Comparison of ENCODE assay signal across 28 cellular contexts in genomic region chr6:32212076-32212760, GRCh38. TPM values are rescaled to one million over a fixed set of nuclear protein-coding genes. Genes with fewer than 3 reads are reported as not detected.
DNase-seq lines count a peak whose midpoint lies in the region; ATAC-seq, FAIRE-seq and TF ChIP-seq lines count a peak whose summit lies in the region.
"Had no signal": no experiment of that assay in that cellular context is flagged by ENCODE, and none has a peak within 500 bp of the region (broad histone marks: within the 10 kb centered on the region; RNA-seq: fewer than 3 reads in every experiment).

No MANE protein-coding gene starts in this region.

- POLR2A ChIA-PET in HepG2 (lab: Yijun Ruan, JAX): no interaction called here

- WGBS in HepG2 (ENCODE audit: low lambda C conversion rate): 37% methylated on average over 12 of the region's 12 CpGs

- no peaks in the 10 kb centered on the region for H3K4me1 ChIP-seq in right atrium auricular region
- peaks cover 24% of the 10 kb centered on the region for H3K4me1 ChIP-seq in HepG2 (ENCODE audit: insufficient read depth, low read length)
- H3K4me1 ChIP-seq: adrenal gland, esophagus muscularis mucosa, left lung, spleen had no signal

- ATAC-seq in HepG2 (no peak), GM21526 (IDR thresholded peaks at IDR 0.05; ENCODE audit: low FRiP score, unreplicated experiment) (no peak)
- ATAC-seq: left lung had no signal

- in situ Hi-C loops in HepG2 (cut with HindIII; ENCODE audit: extremely low pct_ligation_motif_present, low pct_unique_long_range_greater_than_20kb): no loop called here

- no peaks in the 10 kb centered on the region for H3K36me3 ChIP-seq in right atrium auricular region
- H3K36me3 ChIP-seq in HepG2 (replicated peaks in 1 of 2; ENCODE audit: control insufficient read depth in 1 of 2, insufficient read depth in 2 of 2, low read length in 2 of 2): no peaks in the 10 kb centered on the region
- H3K36me3 ChIP-seq: adrenal gland, brain microvascular endothelial cell, spleen had no signal

- no peak for TF ChIP-seq EP300 in HepG2 (IDR thresholded peaks at IDR 0.05; ENCODE audit: low read depth in 2 of 2, low read length in 2 of 2)
- TF ChIP-seq EP300 in HepG2 (CRISPR knock-in tag; IDR thresholded peaks at IDR 0.05; ENCODE audit: borderline replicate concordance): no peak

- no peak for FAIRE-seq in HepG2 (lab: Jason Lieb, UNC)
- FAIRE-seq: colon, GM19239 had no signal

- TF ChIP-seq RAD21 in HepG2 (CRISPR knock-in tag; IDR thresholded peaks at IDR 0.05): no peak

- H3K4me3 ChIP-seq in right atrium auricular region (no peak overlapping the region), HepG2 (replicated peaks in 1 of 3; ENCODE audit: insufficient read depth in 1 of 3, low read depth in 2 of 3, low read length in 3 of 3) (no peak overlapping the region)
- H3K4me3 ChIP-seq: adrenal gland, esophagus muscularis mucosa, left lung, spleen had no signal

- H3K27me3 ChIP-seq in right atrium auricular region (no peaks in the 10 kb centered on the region), HepG2 (ENCODE audit: control insufficient read depth in 1 of 2, insufficient read depth in 2 of 2, low read length in 2 of 2) (peaks cover 4 to 23% of the 10 kb centered on the region in 2 experiments; a peak in 3 of 5 replicates)
- H3K27me3 ChIP-seq: adrenal gland, brain microvascular endothelial cell, esophagus muscularis mucosa, left lung, spleen had no signal

- no peak overlapping the region for H2AFZ ChIP-seq in HepG2 (ENCODE audit: low read length)

- H3K9me3 ChIP-seq in right atrium auricular region (no peaks in the 10 kb centered on the region), HepG2 (ENCODE audit: low read length) (no peaks in the 10 kb centered on the region)
- H3K9me3 ChIP-seq: adrenal gland, esophagus muscularis mucosa, left lung, spleen had no signal

- H3K27ac ChIP-seq in right atrium auricular region (no peak overlapping the region), HepG2 (ENCODE audit: extremely low read length, insufficient read depth, low read length) (no peak overlapping the region)
- H3K27ac ChIP-seq: 22Rv1, adrenal gland, brain microvascular endothelial cell, esophagus muscularis mucosa, HL-60, left lung, spleen had no signal

- no TSS peak for BruUV-seq in HepG2 (replicated peaks; lab: Mats Ljungman, UMichigan)

- H3K4me2 ChIP-seq in HepG2 (ENCODE audit: low read depth, low read length): no peak overlapping the region

- DNase-seq in cardiac septum (ENCODE audit: low spot score): peak; percentile 53
- DNase-seq in right atrium auricular region (ENCODE audit: low spot score): no peak
- DNase-seq in HepG2 (ENCODE audit: low spot score): no peak
- DNase-seq in NCI-H1930 (lab: John Stamatoyannopoulos, UW): no peak
- no peak for DNase-seq in SHP77 (lab: John Stamatoyannopoulos, UW)
- DNase-seq: activated CD4-positive, alpha-beta T cell treated with anti-CD3 and anti-CD28 coated beads for 4 hours; activated CD8-positive, alpha-beta memory T cell treated with anti-CD3 and anti-CD28 coated beads for 24 hours; activated naive CD4-positive, alpha-beta T cell; activated T-cell treated with anti-CD3 and anti-CD28 coated beads, Interleukin-2, amount 50 U/mL, for 24 hours; adrenal gland; brain microvascular endothelial cell; effector CD8-positive, alpha-beta T cell; foreskin melanocyte; NCI-H1105 treated with DMSO at 0.1 percent for 48 hours; NCI-H2081; NCI-H345; NCI-H774; occipital lobe; spleen; stimulated activated CD4-positive, alpha-beta T cell treated with anti-CD3 and anti-CD28 coated beads, Interleukin-4, amount 100 ng/mL, for 4 hours; stimulated activated naive CD4-positive, alpha-beta T cell treated with Interleukin-2 at 50 U/mL for 16 hours had no signal

- no peak for TF ChIP-seq CTCF in right atrium auricular region (IDR thresholded peaks at IDR 0.05)
- TF ChIP-seq CTCF in HepG2 (CRISPR knock-in tag; IDR thresholded peaks at IDR 0.05): no peak

- no peaks in the 10 kb centered on the region for H4K20me1 ChIP-seq in HepG2 (ENCODE audit: insufficient read depth, low read length)

- CTCF ChIA-PET in HepG2 (lab: Yijun Ruan, JAX; ENCODE audit: low intra/inter-chr PET ratio, low total read pairs): no interaction called here

- intact Hi-C loops in cardiac septum (cut with DNase I) (no loop called here), HepG2 (cut with micrococcal nuclease; ENCODE audit: unreplicated experiment) (no loop called here)

- TF ChIP-seq POLR2A in HepG2 (IDR thresholded peaks at IDR 0.05; ENCODE audit: insufficient read depth in 1 of 2, low read depth in 2 of 2, low read length in 2 of 2): no peak

- H3K79me2 ChIP-seq in HepG2 (ENCODE audit: insufficient read depth, low read length): no peaks in the 10 kb centered on the region

- H3K9ac ChIP-seq in HepG2 (ENCODE audit: insufficient read depth, low read depth, low read length): no peak overlapping the region

RNA-seq across cellular contexts. Expression of gene NOTCH4, which starts 11.6 kb away (rescaled TPM):
- total RNA-seq in cardiac septum: 31.2 TPM
- total RNA-seq in right atrium auricular region: 10 to 100 TPM; 16.2 to 22.5 TPM
- 0.51 and 0.66 TPM in 2 replicates for total RNA-seq in HepG2 (2016; rRNA removed; fragmentation: Illumina TruSeq; extraction: Trizol)
- total RNA-seq in HepG2 (2016; cell fraction: cytosol; rRNA removed; fragmentation: Illumina TruSeq; extraction: Trizol; ENCODE audit: low read depth): 0.26 and 0.81 TPM in 2 replicates
- total RNA-seq in HepG2 (2016; cell fraction: insoluble cytoplasmic fraction; rRNA removed; fragmentation: Illumina TruSeq; extraction: Trizol): 0.55 and 0.93 TPM in 2 replicates
- total RNA-seq in HepG2 (2016; cell fraction: membrane; rRNA removed; fragmentation: Illumina TruSeq; extraction: Trizol): 0.71 and 0.93 TPM in 2 replicates
- total RNA-seq in HepG2 (2016; cell fraction: nucleus; rRNA removed; fragmentation: Illumina TruSeq; extraction: Trizol): 0.44 and 0.78 TPM in 2 replicates
- polyA plus RNA-seq in HepG2 (2011; rRNA removed): 0.83 and 1.2 TPM in 2 replicates
- polyA plus RNA-seq in HepG2 (2011; cell fraction: cytosol; rRNA removed): 0.86 and 1.1 TPM in 2 replicates
- polyA plus RNA-seq in HepG2 (2011; cell fraction: nucleus; rRNA removed): 0.84 and 1.4 TPM in 2 replicates
- polyA plus RNA-seq in HepG2 (2012): 0.75 and 0.96 TPM in 2 replicates
- 0.28 and 0.36 TPM in 2 replicates for polyA plus RNA-seq in HepG2 (2016; cell fraction: cytosol; fragmentation: Illumina TruSeq; extraction: Trizol; ENCODE audit: low read depth)
- polyA plus RNA-seq in HepG2 (2016; cell fraction: insoluble cytoplasmic fraction; fragmentation: Illumina TruSeq; extraction: Trizol; ENCODE audit: low read depth): 0.58 and 0.83 TPM in 2 replicates
- polyA plus RNA-seq in HepG2 (2016; cell fraction: membrane; fragmentation: Illumina TruSeq; extraction: Trizol; ENCODE audit: low read depth): 0.45 and 0.56 TPM in 2 replicates
- polyA plus RNA-seq in HepG2 (2016; cell fraction: nucleus; fragmentation: Illumina TruSeq; extraction: Trizol; ENCODE audit: insufficient read depth, low read depth): 0.87 and 1.6 TPM in 2 replicates
- 0.23 and 0.96 TPM in 2 replicates for polyA minus RNA-seq in HepG2 (2011; rRNA and poly(A)+ RNA removed; ENCODE audit: low replicate concordance)
- 0.70 TPM in 1 of 2 replicates, not detected in the other for polyA minus RNA-seq in HepG2 (2011; cell fraction: cytosol; rRNA and poly(A)+ RNA removed)
- polyA minus RNA-seq in HepG2 (2011; cell fraction: nucleus; rRNA and poly(A)+ RNA removed): 1.5 and 3.9 TPM in 2 replicates

RNA-seq across cellular contexts. Expression of gene GPSM3, which starts 19.8 kb away (rescaled TPM):
- 6.9 TPM for total RNA-seq in cardiac septum
- total RNA-seq in right atrium auricular region: 1 to 10 TPM; 3.6 to 9.0 TPM
- 0.18 and 0.27 TPM in 2 replicates for total RNA-seq in HepG2 (2016; rRNA removed; fragmentation: Illumina TruSeq; extraction: Trizol)
- total RNA-seq in HepG2 (2016; cell fraction: cytosol; rRNA removed; fragmentation: Illumina TruSeq; extraction: Trizol; ENCODE audit: low read depth): 0.44 and 0.81 TPM in 2 replicates
- total RNA-seq in HepG2 (2016; cell fraction: insoluble cytoplasmic fraction; rRNA removed; fragmentation: Illumina TruSeq; extraction: Trizol): 0.22 and 0.37 TPM in 2 replicates
- 0.56 and 0.86 TPM in 2 replicates for total RNA-seq in HepG2 (2016; cell fraction: membrane; rRNA removed; fragmentation: Illumina TruSeq; extraction: Trizol)
- 0.37 TPM in 1 of 2 replicates, not detected in the other for total RNA-seq in HepG2 (2016; cell fraction: nucleus; rRNA removed; fragmentation: Illumina TruSeq; extraction: Trizol)
- polyA plus RNA-seq in HepG2 (2011; rRNA removed): 6.2 and 7.5 TPM in 2 replicates
- 4.7 and 5.8 TPM in 2 replicates for polyA plus RNA-seq in HepG2 (2011; cell fraction: cytosol; rRNA removed)
- 5.9 and 6.0 TPM in 2 replicates for polyA plus RNA-seq in HepG2 (2011; cell fraction: nucleus; rRNA removed)
- 3.3 and 4.1 TPM in 2 replicates for polyA plus RNA-seq in HepG2 (2012)
- 0.46 and 0.87 TPM in 2 replicates for polyA plus RNA-seq in HepG2 (2016; cell fraction: cytosol; fragmentation: Illumina TruSeq; extraction: Trizol; ENCODE audit: low read depth)
- 0.22 and 0.38 TPM in 2 replicates for polyA plus RNA-seq in HepG2 (2016; cell fraction: insoluble cytoplasmic fraction; fragmentation: Illumina TruSeq; extraction: Trizol; ENCODE audit: low read depth)
- polyA plus RNA-seq in HepG2 (2016; cell fraction: membrane; fragmentation: Illumina TruSeq; extraction: Trizol; ENCODE audit: low read depth): 0.89 and 1.0 TPM in 2 replicates
- polyA plus RNA-seq in HepG2 (2016; cell fraction: nucleus; fragmentation: Illumina TruSeq; extraction: Trizol; ENCODE audit: insufficient read depth, low read depth): 0.45 and 0.55 TPM in 2 replicates
- 0.42 and 2.7 TPM in 2 replicates for polyA minus RNA-seq in HepG2 (2011; rRNA and poly(A)+ RNA removed; ENCODE audit: low replicate concordance)
- polyA minus RNA-seq in HepG2 (2011; cell fraction: cytosol; rRNA and poly(A)+ RNA removed): 1.2 and 1.7 TPM in 2 replicates
- 1.3 and 1.9 TPM in 2 replicates for polyA minus RNA-seq in HepG2 (2011; cell fraction: nucleus; rRNA and poly(A)+ RNA removed)

RNA-seq across cellular contexts. Expression of gene PBX2, which starts 22.2 kb away (rescaled TPM):
- total RNA-seq in cardiac septum: 46.9 TPM
- 10 to 100 TPM; 26.0 to 32.5 TPM for total RNA-seq in right atrium auricular region
- 42.3 and 45.2 TPM in 2 replicates for total RNA-seq in HepG2 (2016; rRNA removed; fragmentation: Illumina TruSeq; extraction: Trizol)
- 12.1 and 13.1 TPM in 2 replicates for total RNA-seq in HepG2 (2016; cell fraction: cytosol; rRNA removed; fragmentation: Illumina TruSeq; extraction: Trizol; ENCODE audit: low read depth)
- 42.9 and 44.9 TPM in 2 replicates for total RNA-seq in HepG2 (2016; cell fraction: insoluble cytoplasmic fraction; rRNA removed; fragmentation: Illumina TruSeq; extraction: Trizol)
- 41.6 and 42.9 TPM in 2 replicates for total RNA-seq in HepG2 (2016; cell fraction: membrane; rRNA removed; fragmentation: Illumina TruSeq; extraction: Trizol)
- total RNA-seq in HepG2 (2016; cell fraction: nucleus; rRNA removed; fragmentation: Illumina TruSeq; extraction: Trizol): 25.7 and 31.6 TPM in 2 replicates
- polyA plus RNA-seq in HepG2 (2011; rRNA removed): 77.8 and 102 TPM in 2 replicates
- polyA plus RNA-seq in HepG2 (2011; cell fraction: cytosol; rRNA removed): 64.6 and 73.5 TPM in 2 replicates
- polyA plus RNA-seq in HepG2 (2011; cell fraction: nucleus; rRNA removed): 182 TPM in 2 replicates
- 59.3 and 64.5 TPM in 2 replicates for polyA plus RNA-seq in HepG2 (2012)
- 13.4 and 14.0 TPM in 2 replicates for polyA plus RNA-seq in HepG2 (2016; cell fraction: cytosol; fragmentation: Illumina TruSeq; extraction: Trizol; ENCODE audit: low read depth)
- polyA plus RNA-seq in HepG2 (2016; cell fraction: insoluble cytoplasmic fraction; fragmentation: Illumina TruSeq; extraction: Trizol; ENCODE audit: low read depth): 65.7 and 70.8 TPM in 2 replicates
- 43.5 and 44.8 TPM in 2 replicates for polyA plus RNA-seq in HepG2 (2016; cell fraction: membrane; fragmentation: Illumina TruSeq; extraction: Trizol; ENCODE audit: low read depth)
- polyA plus RNA-seq in HepG2 (2016; cell fraction: nucleus; fragmentation: Illumina TruSeq; extraction: Trizol; ENCODE audit: insufficient read depth, low read depth): 91.8 and 101 TPM in 2 replicates
- polyA minus RNA-seq in HepG2 (2011; rRNA and poly(A)+ RNA removed; ENCODE audit: low replicate concordance): 42.4 and 74.2 TPM in 2 replicates
- polyA minus RNA-seq in HepG2 (2011; cell fraction: cytosol; rRNA and poly(A)+ RNA removed): 34.8 and 36.8 TPM in 2 replicates
- polyA minus RNA-seq in HepG2 (2011; cell fraction: nucleus; rRNA and poly(A)+ RNA removed): 46.7 and 47.1 TPM in 2 replicates

RNA-seq across cellular contexts. Expression of gene AGER, which starts 28.2 kb away (rescaled TPM):
- total RNA-seq in cardiac septum: 3.5 TPM
- 1 to 10 TPM in 1 of 2 donors, under 1 TPM in 1; 0.94 to 1.4 TPM for total RNA-seq in right atrium auricular region
- 0.41 and 1.9 TPM in 2 replicates for total RNA-seq in HepG2 (2016; rRNA removed; fragmentation: Illumina TruSeq; extraction: Trizol)
- 2.6 and 2.7 TPM in 2 replicates for total RNA-seq in HepG2 (2016; cell fraction: cytosol; rRNA removed; fragmentation: Illumina TruSeq; extraction: Trizol; ENCODE audit: low read depth)
- 0.62 and 1.6 TPM in 2 replicates for total RNA-seq in HepG2 (2016; cell fraction: insoluble cytoplasmic fraction; rRNA removed; fragmentation: Illumina TruSeq; extraction: Trizol)
- 1.0 and 1.2 TPM in 2 replicates for total RNA-seq in HepG2 (2016; cell fraction: membrane; rRNA removed; fragmentation: Illumina TruSeq; extraction: Trizol)
- 2.8 and 4.0 TPM in 2 replicates for total RNA-seq in HepG2 (2016; cell fraction: nucleus; rRNA removed; fragmentation: Illumina TruSeq; extraction: Trizol)
- polyA plus RNA-seq in HepG2 (2011; rRNA removed): 5.1 and 5.7 TPM in 2 replicates
- 0.83 and 1.4 TPM in 2 replicates for polyA plus RNA-seq in HepG2 (2011; cell fraction: cytosol; rRNA removed)
- 50.1 and 67.3 TPM in 2 replicates for polyA plus RNA-seq in HepG2 (2011; cell fraction: nucleus; rRNA removed)
- 8.4 and 12.5 TPM in 2 replicates for polyA plus RNA-seq in HepG2 (2012)
- 1.2 and 1.8 TPM in 2 replicates for polyA plus RNA-seq in HepG2 (2016; cell fraction: cytosol; fragmentation: Illumina TruSeq; extraction: Trizol; ENCODE audit: low read depth)
- 0.76 and 1.1 TPM in 2 replicates for polyA plus RNA-seq in HepG2 (2016; cell fraction: insoluble cytoplasmic fraction; fragmentation: Illumina TruSeq; extraction: Trizol; ENCODE audit: low read depth)
- 1.5 and 1.9 TPM in 2 replicates for polyA plus RNA-seq in HepG2 (2016; cell fraction: membrane; fragmentation: Illumina TruSeq; extraction: Trizol; ENCODE audit: low read depth)
- polyA plus RNA-seq in HepG2 (2016; cell fraction: nucleus; fragmentation: Illumina TruSeq; extraction: Trizol; ENCODE audit: insufficient read depth, low read depth): 22.5 and 29.9 TPM in 2 replicates
- 1.0 and 1.1 TPM in 2 replicates for polyA minus RNA-seq in HepG2 (2011; rRNA and poly(A)+ RNA removed; ENCODE audit: low replicate concordance)
- polyA minus RNA-seq in HepG2 (2011; cell fraction: cytosol; rRNA and poly(A)+ RNA removed): not detected in 2 replicates
- 5.3 and 9.2 TPM in 2 replicates for polyA minus RNA-seq in HepG2 (2011; cell fraction: nucleus; rRNA and poly(A)+ RNA removed)

RNA-seq across cellular contexts. Expression of gene RNF5, which starts 34.0 kb away (rescaled TPM):
- total RNA-seq in cardiac septum (60.7 TPM), right atrium auricular region (100 to 1,000 TPM; 104 to 106 TPM), HepG2 (2016; rRNA removed; fragmentation: Illumina TruSeq; extraction: Trizol) (98.0 and 107 TPM in 2 replicates)
- 51.1 and 51.5 TPM in 2 replicates for total RNA-seq in HepG2 (2016; cell fraction: cytosol; rRNA removed; fragmentation: Illumina TruSeq; extraction: Trizol; ENCODE audit: low read depth)
- total RNA-seq in HepG2 (2016; cell fraction: insoluble cytoplasmic fraction; rRNA removed; fragmentation: Illumina TruSeq; extraction: Trizol): 100 and 113 TPM in 2 replicates
- 81.3 and 84.1 TPM in 2 replicates for total RNA-seq in HepG2 (2016; cell fraction: membrane; rRNA removed; fragmentation: Illumina TruSeq; extraction: Trizol)
- 38.9 and 40.1 TPM in 2 replicates for total RNA-seq in HepG2 (2016; cell fraction: nucleus; rRNA removed; fragmentation: Illumina TruSeq; extraction: Trizol)
- polyA plus RNA-seq in HepG2 (2011; rRNA removed): 117 and 131 TPM in 2 replicates
- 180 and 181 TPM in 2 replicates for polyA plus RNA-seq in HepG2 (2011; cell fraction: cytosol; rRNA removed)
- polyA plus RNA-seq in HepG2 (2011; cell fraction: nucleus; rRNA removed): 49.7 and 51.1 TPM in 2 replicates
- 124 and 133 TPM in 2 replicates for polyA plus RNA-seq in HepG2 (2012)
- polyA plus RNA-seq in HepG2 (2016; cell fraction: cytosol; fragmentation: Illumina TruSeq; extraction: Trizol; ENCODE audit: low read depth): 72.5 TPM in 2 replicates
- polyA plus RNA-seq in HepG2 (2016; cell fraction: insoluble cytoplasmic fraction; fragmentation: Illumina TruSeq; extraction: Trizol; ENCODE audit: low read depth): 150 and 151 TPM in 2 replicates
- 109 and 112 TPM in 2 replicates for polyA plus RNA-seq in HepG2 (2016; cell fraction: membrane; fragmentation: Illumina TruSeq; extraction: Trizol; ENCODE audit: low read depth)
- 75.3 and 76.6 TPM in 2 replicates for polyA plus RNA-seq in HepG2 (2016; cell fraction: nucleus; fragmentation: Illumina TruSeq; extraction: Trizol; ENCODE audit: insufficient read depth, low read depth)
- polyA minus RNA-seq in HepG2 (2011; rRNA and poly(A)+ RNA removed; ENCODE audit: low replicate concordance): 64.0 and 99.2 TPM in 2 replicates
- polyA minus RNA-seq in HepG2 (2011; cell fraction: cytosol; rRNA and poly(A)+ RNA removed): 36.3 and 44.2 TPM in 2 replicates
- 16.9 and 18.9 TPM in 2 replicates for polyA minus RNA-seq in HepG2 (2011; cell fraction: nucleus; rRNA and poly(A)+ RNA removed)

Comparison
In these comparisons a context has a peak if more than half of its experiments do, and no peak if none do; other contexts are left out.
1. RNA of gene NOTCH4, which starts 11.6 kb away (total RNA-seq): 31.2 TPM in cardiac septum (single experiment) and 16.2 to 22.5 TPM in right atrium auricular region; 0.26 to 0.93 TPM in HepG2; every median in the first group is over 4 times any median in the second.